26 cellular contexts compared by ENCODE assay signal in the genomic region with DNA sequence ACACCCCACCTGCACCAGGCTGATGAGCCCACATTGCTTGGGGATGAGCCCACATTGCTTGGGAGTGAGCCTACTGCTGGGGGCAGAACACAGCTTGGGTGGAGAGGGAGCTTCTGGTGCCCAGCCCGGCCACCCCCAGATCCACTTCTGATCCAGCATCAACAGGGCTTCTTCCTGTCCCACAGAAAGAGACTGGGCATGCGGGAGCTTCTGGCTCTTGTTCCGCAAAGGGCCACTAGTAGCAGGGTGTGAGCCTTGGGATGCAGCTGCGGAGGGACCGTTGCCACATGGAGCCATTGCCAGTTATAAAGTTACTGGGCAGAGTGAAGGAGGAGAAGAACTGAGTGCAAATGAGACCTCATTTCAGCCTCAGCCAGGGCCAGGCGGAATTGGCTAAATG. TPM values are rescaled to one million over a fixed set of nuclear protein-coding genes. Genes with fewer than 3 reads are reported as not detected.
"Had no signal": no experiment of that assay in that cellular context is flagged by ENCODE, and none has a peak within 500 bp of the region (broad histone marks: within the 10 kb centered on the region; RNA-seq: fewer than 3 reads in every experiment).

No MANE protein-coding gene starts in this region.

- H3K4me1 Mint-ChIP-seq: neural progenitor cell, WTC11 had no signal

- H3K9me3 ChIP-seq: adrenal gland, mucosa of descending colon, psoas muscle, right atrium auricular region, tibial artery had no signal

- H3K27ac ChIP-seq: adrenal gland, neural progenitor cell, psoas muscle, right atrium auricular region, tibial artery had no signal

- ATAC-seq: left colon, mucosa of descending colon, psoas muscle, WTC11 had no signal

- H3K36me3 ChIP-seq: adrenal gland, neural progenitor cell, right atrium auricular region had no signal

- H3K27ac Mint-ChIP-seq: activated naive CD8-positive, alpha-beta T cell; activated T-cell treated with anti-CD3 and anti-CD28 coated beads, Interleukin-2, amount 50 U/mL, for 24 hours; activated T-helper 2 cell treated with anti-CD3 and anti-CD28 coated beads, Interferon-gamma antibody, Interleukin-2, Interleukin-4, amounts not matched to agents 10 μg/mL and 5 μg/mL and 100 μg/mL, durations not matched to agents 14 hours and 24 hours and 36 hours; neural progenitor cell; stimulated activated naive CD8-positive, alpha-beta T cell treated with anti-CD3 and anti-CD28 coated beads, Interleukin-15, Interleukin-2, amounts not matched to agents 100 ng/mL and 50 ng/mL, for 24 hours; WTC11 had no signal

- H3K4me3 ChIP-seq: adrenal gland, mucosa of descending colon, neural progenitor cell, psoas muscle, right atrium auricular region, skin epidermis, tibial artery had no signal

- H3K9me3 Mint-ChIP-seq: activated T-cell treated with anti-CD3 and anti-CD28 coated beads, Interleukin-2, amount 50 U/mL, for 24 hours; activated T-helper 2 cell treated with anti-CD3 and anti-CD28 coated beads, Interferon-gamma antibody, Interleukin-2, Interleukin-4, amounts not matched to agents 10 μg/mL and 5 μg/mL and 100 μg/mL, durations not matched to agents 14 hours and 24 hours and 36 hours; neural progenitor cell; stimulated activated naive CD8-positive, alpha-beta T cell treated with anti-CD3 and anti-CD28 coated beads, Interleukin-15, Interleukin-2, amounts not matched to agents 100 ng/mL and 50 ng/mL, for 24 hours had no signal

- H3K27me3 Mint-ChIP-seq: activated naive CD8-positive, alpha-beta T cell had no signal

- DNase-seq: activated CD8-positive, alpha-beta memory T cell treated with anti-CD3 and anti-CD28 coated beads for 24 hours; activated CD8-positive, alpha-beta memory T cell treated with anti-CD3 and anti-CD28 coated beads, Interleukin-2, amount 50 U/mL, for 4 hours; activated naive CD4-positive, alpha-beta T cell; activated T-cell treated with anti-CD3 and anti-CD28 coated beads, Interleukin-2, amount 50 U/mL, for 24 hours; adrenal gland; cerebellar nuclear complex; cortex of kidney; foreskin melanocyte; hypothalamus; left colon; mesendoderm; mucosa of descending colon; psoas muscle; stimulated activated CD4-positive, alpha-beta T cell treated with anti-CD3 and anti-CD28 coated beads, Interleukin-1b, Interleukin-23, amount 100 ng/mL, for 48 hours; substantia nigra; T-helper 9 cell; tibial artery had no signal

- H3K27me3 ChIP-seq: adrenal gland, neural progenitor cell, right atrium auricular region, tibial artery had no signal

- H3K4me3 Mint-ChIP-seq: activated naive CD8-positive, alpha-beta T cell; activated T-cell treated with anti-CD3 and anti-CD28 coated beads, Interleukin-2, amount 50 U/mL, for 24 hours; neural progenitor cell; stimulated activated naive CD8-positive, alpha-beta T cell treated with anti-CD3 and anti-CD28 coated beads, Interleukin-15, Interleukin-2, amounts not matched to agents 100 ng/mL and 50 ng/mL, for 24 hours; WTC11 had no signal

- H3K36me3 Mint-ChIP-seq: activated naive CD8-positive, alpha-beta T cell; neural progenitor cell; WTC11 had no signal

- H3K4me1 ChIP-seq: adrenal gland, neural progenitor cell, psoas muscle, right atrium auricular region, tibial artery had no signal

RNA-seq across cellular contexts. Expression of a gene that starts 36.3 kb away (rescaled TPM):
- total RNA-seq: activated T-helper 2 cell treated with anti-CD3 and anti-CD28 coated beads, Interferon-gamma antibody, Interleukin-2, Interleukin-4, amounts not matched to agents 10 μg/mL and 5 μg/mL and 100 μg/mL, durations not matched to agents 14 hours and 24 hours and 36 hours; osteocyte; T-helper 1 cell treated with Interleukin-12 subunit alpha and Interleukin-12 subunit beta and Interleukin-4 antibody, amounts not matched to agents 30 ng/mL and 1 ng/mL, for 36 hours had no signal

RNA-seq across cellular contexts. Expression of a gene that starts 57.8 kb away (rescaled TPM):
- total RNA-seq: activated T-helper 2 cell treated with anti-CD3 and anti-CD28 coated beads, Interferon-gamma antibody, Interleukin-2, Interleukin-4, amounts not matched to agents 10 μg/mL and 5 μg/mL and 100 μg/mL, durations not matched to agents 14 hours and 24 hours and 36 hours; T-helper 1 cell treated with Interleukin-12 subunit alpha and Interleukin-12 subunit beta and Interleukin-4 antibody, amounts not matched to agents 30 ng/mL and 1 ng/mL, for 36 hours had no signal
